Comparison of ENCODE assay signal across 2 cellular contexts in the genomic region with DNA sequence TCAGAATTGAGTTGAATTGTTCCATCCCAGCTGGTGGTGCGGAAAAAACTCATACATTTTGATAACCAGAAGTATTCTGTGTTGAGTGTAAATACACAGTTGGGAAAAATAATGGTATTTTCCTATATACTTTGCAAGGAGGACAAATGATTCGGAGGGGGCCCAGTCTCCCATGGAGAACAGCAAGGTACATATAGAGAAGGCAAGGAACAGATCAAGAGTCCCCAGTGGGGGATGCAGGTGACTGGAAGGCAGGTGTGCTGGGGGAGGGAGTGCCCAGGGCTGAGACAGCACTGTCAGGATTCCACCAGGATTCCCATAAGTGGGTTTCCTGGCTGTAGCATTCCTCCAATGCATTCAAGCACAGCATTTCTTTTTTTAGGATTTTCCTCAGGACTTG.
TF ChIP-seq lines count a peak whose summit lies in the region.

No MANE protein-coding gene starts in this region.

TF ChIP-seq in GM23338, 12 proteins besides CTCF, POLR2A, EP300 and RAD21 (continues in another document):
- TF ChIP-seq ZNF462 (CRISPR knock-in tag; IDR thresholded peaks at IDR 0.05), result no peak
- no peak for TF ChIP-seq JUNB (IDR thresholded peaks at IDR 0.05; ENCODE audit: unreplicated experiment)
- TF ChIP-seq POLR2AphosphoS5 (IDR thresholded peaks at IDR 0.05; ENCODE audit: low read depth), result no peak
- no peak for TF ChIP-seq CREB1 (CRISPR knock-in tag; IDR thresholded peaks at IDR 0.05; ENCODE audit: low read depth)
- TF ChIP-seq ZNF114 (CRISPR knock-in tag; IDR thresholded peaks at IDR 0.05), result no peak
- TF ChIP-seq, protein P1, sequence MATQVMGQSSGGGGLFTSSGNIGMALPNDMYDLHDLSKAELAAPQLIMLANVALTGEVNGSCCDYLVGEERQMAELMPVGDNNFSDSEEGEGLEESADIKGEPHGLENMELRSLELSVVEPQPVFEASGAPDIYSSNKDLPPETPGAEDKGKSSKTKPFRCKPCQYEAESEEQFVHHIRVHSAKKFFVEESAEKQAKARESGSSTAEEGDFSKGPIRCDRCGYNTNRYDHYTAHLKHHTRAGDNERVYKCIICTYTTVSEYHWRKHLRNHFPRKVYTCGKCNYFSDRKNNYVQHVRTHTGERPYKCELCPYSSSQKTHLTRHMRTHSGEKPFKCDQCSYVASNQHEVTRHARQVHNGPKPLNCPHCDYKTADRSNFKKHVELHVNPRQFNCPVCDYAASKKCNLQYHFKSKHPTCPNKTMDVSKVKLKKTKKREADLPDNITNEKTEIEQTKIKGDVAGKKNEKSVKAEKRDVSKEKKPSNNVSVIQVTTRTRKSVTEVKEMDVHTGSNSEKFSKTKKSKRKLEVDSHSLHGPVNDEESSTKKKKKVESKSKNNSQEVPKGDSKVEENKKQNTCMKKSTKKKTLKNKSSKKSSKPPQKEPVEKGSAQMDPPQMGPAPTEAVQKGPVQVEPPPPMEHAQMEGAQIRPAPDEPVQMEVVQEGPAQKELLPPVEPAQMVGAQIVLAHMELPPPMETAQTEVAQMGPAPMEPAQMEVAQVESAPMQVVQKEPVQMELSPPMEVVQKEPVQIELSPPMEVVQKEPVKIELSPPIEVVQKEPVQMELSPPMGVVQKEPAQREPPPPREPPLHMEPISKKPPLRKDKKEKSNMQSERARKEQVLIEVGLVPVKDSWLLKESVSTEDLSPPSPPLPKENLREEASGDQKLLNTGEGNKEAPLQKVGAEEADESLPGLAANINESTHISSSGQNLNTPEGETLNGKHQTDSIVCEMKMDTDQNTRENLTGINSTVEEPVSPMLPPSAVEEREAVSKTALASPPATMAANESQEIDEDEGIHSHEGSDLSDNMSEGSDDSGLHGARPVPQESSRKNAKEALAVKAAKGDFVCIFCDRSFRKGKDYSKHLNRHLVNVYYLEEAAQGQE (IDR thresholded peaks at IDR 0.05; ENCODE audit: unreplicated experiment), result no peak
- no peak for TF ChIP-seq EZH2phosphoT487 (IDR thresholded peaks at IDR 0.05; ENCODE audit: unreplicated experiment)
- TF ChIP-seq STAT1 (IDR thresholded peaks at IDR 0.05; ENCODE audit: unreplicated experiment), result no peak
- TF ChIP-seq EZH2 (IDR thresholded peaks at IDR 0.05; ENCODE audit: low read depth, unreplicated experiment), result no peak
- TF ChIP-seq ZNF331 (CRISPR knock-in tag; IDR thresholded peaks at IDR 0.05; ENCODE audit: low read depth), result no peak

TF ChIP-seq in H1, 55 proteins besides CTCF, POLR2A, EP300 and RAD21:
- no peak for TF ChIP-seq NRF1 (IDR thresholded peaks at IDR 0.05; ENCODE audit: low read depth, low read length)
- TF ChIP-seq BRCA1 (IDR thresholded peaks at IDR 0.05; ENCODE audit: low read depth, low read length), result no peak
- no peak for TF ChIP-seq SIN3A (conservative IDR thresholded peaks at IDR 0.05 in 1 of 2, IDR thresholded peaks at IDR 0.05 in 1 of 2; ENCODE audit: low read depth in 1 of 2, low read length in 2 of 2)
- no peak for TF ChIP-seq CHD2 (IDR thresholded peaks at IDR 0.05; ENCODE audit: low read length)
- TF ChIP-seq TBP (IDR thresholded peaks at IDR 0.05; ENCODE audit: low read depth, low read length), result no peak
- no peak for TF ChIP-seq CBX8 (IDR thresholded peaks at IDR 0.05; ENCODE audit: borderline replicate concordance, low read depth, low read length)
- TF ChIP-seq E2F6 (IDR thresholded peaks at IDR 0.05), result no peak
- no peak for TF ChIP-seq GABPA (IDR thresholded peaks at IDR 0.05; ENCODE audit: borderline replicate concordance, insufficient read depth, low read length)
- no peak for TF ChIP-seq YY1 (IDR thresholded peaks at IDR 0.05; ENCODE audit: low read depth, low read length)
- TF ChIP-seq MAFK (IDR thresholded peaks at IDR 0.05; ENCODE audit: low read depth, low read length), result no peak
- TF ChIP-seq SP2 (IDR thresholded peaks at IDR 0.05; ENCODE audit: low read length), result no peak
- no peak for TF ChIP-seq TAF7 (optimal IDR thresholded peaks at IDR 0.05; ENCODE audit: borderline replicate concordance, low read depth, low read length)
- TF ChIP-seq CEBPB (IDR thresholded peaks at IDR 0.05; ENCODE audit: low read depth, low read length), result no peak
- no peak for TF ChIP-seq CBX5 (IDR thresholded peaks at IDR 0.05; ENCODE audit: low read depth, low read length)
- no peak for TF ChIP-seq RXRA (IDR thresholded peaks at IDR 0.05; ENCODE audit: insufficient read depth, low read depth, low read length)
- TF ChIP-seq FOSL1 (IDR thresholded peaks at IDR 0.05; ENCODE audit: insufficient read depth, low read depth, low read length), result no peak
- no peak for TF ChIP-seq EZH2 (IDR thresholded peaks at IDR 0.05; ENCODE audit: low read depth, low read length, severe bottlenecking)
- TF ChIP-seq ZNF274 (IDR thresholded peaks at IDR 0.05; ENCODE audit: borderline replicate concordance, extremely low read depth, low read length), result no peak
